ENCODE assay signal across 8 cellular contexts in genomic region chr10:119165171-119166110, GRCh38. TPM values are rescaled to one million over a fixed set of nuclear protein-coding genes. Genes with fewer than 3 reads are reported as not detected.
A peak's percentile ranks its signal among the peaks of the same experiment; 100 is the strongest.
DNase-seq lines count a peak whose midpoint lies in the region; ATAC-seq and TF ChIP-seq lines count a peak whose summit lies in the region.

Gene SFXN4 (minus strand): TSS chr10:119165714. CDS start chr10:119165647, 67 bp downstream.

- intact Hi-C loops in activated CD4-positive, alpha-beta T cell treated with anti-CD3 and anti-CD28 coated beads, Interleukin-2, amount 10 ng/mL, durations not matched to agents 24 days and 14 days (cut with micrococcal nuclease), result loop anchor here (1.0 to 2.0 kb wide), 3 partner anchors 13 to 707 kb away; partner anchors contain the start of genes MCMBP and PRDX3
- intact Hi-C loops in right lobe of liver (cut with DNase I), result no loop called here

- H3K4me3 ChIP-seq in coronary artery, result peak within 1 kb of the TSS; percentile 95
- peak within 1 kb of the TSS; percentile 74 to 87 (median 80) for H3K4me3 ChIP-seq in right lobe of liver

- under 1% methylated on average over 25 of the region's 90 CpGs for WGBS in right lobe of liver (ENCODE audit: insufficient coverage, low coverage, low lambda C conversion rate, missing lambda C conversion rate)

- in situ Hi-C loops in ACHN (cut with HindIII; ENCODE audit: low pct_ligation_motif_present, low pct_unique_long_range_greater_than_20kb, low sequenced_read_pairs), result no loop called here

- H3K36me3 Mint-ChIP-seq in activated CD4-positive, alpha-beta T cell treated with anti-CD3 and anti-CD28 coated beads, Interleukin-2, amount 10 ng/mL, durations not matched to agents 24 days and 14 days (ENCODE audit: low read depth), result peaks cover 51% of the 10 kb centered on the region

- TF ChIP-seq CTCF in coronary artery (IDR thresholded peaks at IDR 0.05), result no peak
- peak in 2 of 4 donors; percentile 0 to 7 for TF ChIP-seq CTCF in right lobe of liver (IDR thresholded peaks at IDR 0.05)

- peaks cover 0 to 26% (median 3%) of the 10 kb centered on the region in 4 donors for H3K4me1 ChIP-seq in right lobe of liver

- H3K4me3 Mint-ChIP-seq in activated CD4-positive, alpha-beta T cell treated with anti-CD3 and anti-CD28 coated beads, Interleukin-2, amount 10 ng/mL, durations not matched to agents 24 days and 14 days, result peak within 1 kb of the TSS; percentile 90

- peaks cover 0 to 30% (median 9%) of the 10 kb centered on the region in 4 donors for H3K36me3 ChIP-seq in right lobe of liver

- H3K27ac ChIP-seq in coronary artery (peak within 1 kb of the TSS; percentile 81 to 90), right lobe of liver (peak within 1 kb of the TSS; percentile 85 to 87 (median 87))

- H3K9me3 ChIP-seq in right lobe of liver, result no peaks in the 10 kb centered on the region

- ATAC-seq in GM18511 (IDR thresholded peaks at IDR 0.05; ENCODE audit: unreplicated experiment) (peak; percentile 96), HG02981 (IDR thresholded peaks at IDR 0.05; ENCODE audit: unreplicated experiment) (peak; percentile 92), right lobe of liver (peak; percentile 92 to 97 (median 94))

- DNase-seq in ACHN, result peak; percentile 69
- DNase-seq in NCI-H345 treated with DMSO at 0.1 percent for 48 hours (lab: John Stamatoyannopoulos, UW; ENCODE audit: unreplicated experiment), result peak; percentile 10
- peak; percentile 96 for DNase-seq in activated CD4-positive, alpha-beta T cell treated with anti-CD3 and anti-CD28 coated beads, Interleukin-2, amount 10 ng/mL, durations not matched to agents 24 days and 14 days
- DNase-seq in coronary artery (ENCODE audit: low spot score), result peak; percentile 85
- peak; percentile 88 to 92 (median 90) for DNase-seq in right lobe of liver
- peak; percentile 73 to 81 for DNase-seq in stimulated activated CD4-positive, alpha-beta T cell treated with anti-CD3 and anti-CD28 coated beads, Interleukin-4, amount 100 ng/mL, for 4 hours

- peak; percentile 76 for TF ChIP-seq POLR2A in right lobe of liver (IDR thresholded peaks at IDR 0.05)

- H3K9me3 Mint-ChIP-seq in activated CD4-positive, alpha-beta T cell treated with anti-CD3 and anti-CD28 coated beads, Interleukin-2, amount 10 ng/mL, durations not matched to agents 24 days and 14 days, result no peaks in the 10 kb centered on the region

- peaks cover 35% of the 10 kb centered on the region for H3K4me1 Mint-ChIP-seq in activated CD4-positive, alpha-beta T cell treated with anti-CD3 and anti-CD28 coated beads, Interleukin-2, amount 10 ng/mL, durations not matched to agents 24 days and 14 days

- H3K27me3 Mint-ChIP-seq in activated CD4-positive, alpha-beta T cell treated with anti-CD3 and anti-CD28 coated beads, Interleukin-2, amount 10 ng/mL, durations not matched to agents 24 days and 14 days, result no peaks in the 10 kb centered on the region

- H3K27me3 ChIP-seq in right lobe of liver, result no peaks in the 10 kb centered on the region

- H3K27ac Mint-ChIP-seq in activated CD4-positive, alpha-beta T cell treated with anti-CD3 and anti-CD28 coated beads, Interleukin-2, amount 10 ng/mL, durations not matched to agents 24 days and 14 days, result peak within 1 kb of the TSS; percentile 95

RNA-seq across cellular contexts. Expression of gene SFXN4, which starts in this region (rescaled TPM):
- 58.1 and 63.0 TPM in 2 replicates for total RNA-seq in activated CD4-positive, alpha-beta T cell treated with anti-CD3 and anti-CD28 coated beads, Interleukin-2, amount 10 ng/mL, durations not matched to agents 24 days and 14 days
- total RNA-seq in right lobe of liver, result 100 to 1,000 TPM in 1 of 6 experiments, 10 to 100 TPM in 5; 16.0 to 152 (median 23.8) TPM

Comparison
In these comparisons a context has a peak if more than half of its experiments do, and no peak if none do; other contexts are left out.
1. Peak in every context shown above with its lines: DNase-seq, ATAC-seq, H3K4me3 ChIP-seq and H3K27ac ChIP-seq.
2. DNase-seq: peak in every context shown above with its lines; median percentile 96 in activated CD4-positive, alpha-beta T cell treated with anti-CD3 and anti-CD28 coated beads, Interleukin-2, amount 10 ng/mL, durations not matched to agents 24 days and 14 days; 90 in right lobe of liver; 85 in coronary artery; 77 in stimulated activated CD4-positive, alpha-beta T cell treated with anti-CD3 and anti-CD28 coated beads, Interleukin-4, amount 100 ng/mL, for 4 hours; 69 in ACHN; 10 in NCI-H345 treated with DMSO at 0.1 percent for 48 hours.